In genomic region chr9:134061019-134061687, GRCh38 we compare ENCODE assay signal across 15 cellular contexts. TPM values are rescaled to one million over a fixed set of nuclear protein-coding genes. Genes with fewer than 3 reads are reported as not detected.
DNase-seq lines count a peak whose midpoint lies in the region; ATAC-seq and TF ChIP-seq lines count a peak whose summit lies in the region.
"Had no signal": no experiment of that assay in that cellular context is flagged by ENCODE, and none has a peak within 500 bp of the region (broad histone marks: within the 10 kb centered on the region; RNA-seq: fewer than 3 reads in every experiment).

No MANE protein-coding gene starts in this region.

- H3K4me3 ChIP-seq in mucosa of stomach (ENCODE audit: low read length) = no peak overlapping the region
- H3K4me3 ChIP-seq: heart right ventricle had no signal

- no peak overlapping the region for H3K27ac Mint-ChIP-seq in activated naive CD4-positive, alpha-beta T cell treated with anti-CD3 and anti-CD28 coated beads for 36 hours
- H3K27ac Mint-ChIP-seq in activated naive CD4-positive, alpha-beta T cell treated with anti-CD3 and anti-CD28 coated beads, Interleukin-2, amount 50 U/mL, for 72 hours = peak overlapping the region; percentile 14 to 69
- peak overlapping the region; percentile 75 for H3K27ac Mint-ChIP-seq in type B pancreatic cell

- peak overlapping the region; percentile 28 for H3K9ac ChIP-seq in mucosa of stomach (ENCODE audit: low read length)

- no peak for TF ChIP-seq CTCF in type B pancreatic cell (conservative IDR thresholded peaks at IDR 0.05)

- peaks cover 2% of the 10 kb centered on the region for H3K36me3 Mint-ChIP-seq in activated naive CD4-positive, alpha-beta T cell treated with anti-CD3 and anti-CD28 coated beads for 36 hours (ENCODE audit: low read depth)
- H3K36me3 Mint-ChIP-seq in activated naive CD4-positive, alpha-beta T cell treated with anti-CD3 and anti-CD28 coated beads, Interleukin-2, amount 50 U/mL, for 72 hours = no peaks in the 10 kb centered on the region
- no peaks in the 10 kb centered on the region for H3K36me3 Mint-ChIP-seq in type B pancreatic cell
- H3K36me3 Mint-ChIP-seq: CD4-positive, CD25-positive, alpha-beta regulatory T cell had no signal

- peak; percentile 7 for DNase-seq in activated naive CD4-positive, alpha-beta T cell treated with anti-CD3 and anti-CD28 coated beads for 36 hours
- DNase-seq in activated naive CD4-positive, alpha-beta T cell treated with Interleukin-2 at 50 U/mL for 16 hours = no peak
- peak in 1 of 2 donors; percentile 34 for DNase-seq in activated naive CD4-positive, alpha-beta T cell treated with anti-CD3 and anti-CD28 coated beads, Interleukin-2, amount 50 U/mL, for 72 hours (ENCODE audit: low spot score in 2 of 2)
- DNase-seq in type B pancreatic cell (ENCODE audit: extremely low spot score, unreplicated experiment) = no peak
- no peak for DNase-seq in GDM1 (lab: John Stamatoyannopoulos, UW)
- DNase-seq in nucleus accumbens (lab: John Stamatoyannopoulos, UW) = no peak
- DNase-seq: activated T-cell treated with anti-CD3 and anti-CD28 coated beads, Interleukin-2, amount 50 U/mL, for 1 hour; CD4-positive, CD25-positive, alpha-beta regulatory T cell; DMS79 treated with DMSO at 0.1 percent for 48 hours; effector CD8-positive, alpha-beta T cell; heart right ventricle had no signal

- no peak overlapping the region for H3K4me3 Mint-ChIP-seq in activated naive CD4-positive, alpha-beta T cell treated with anti-CD3 and anti-CD28 coated beads for 36 hours
- H3K4me3 Mint-ChIP-seq in type B pancreatic cell = no peak overlapping the region
- H3K4me3 Mint-ChIP-seq: mesothelial cell of epicardium had no signal

- H3K27me3 ChIP-seq in mucosa of stomach (ENCODE audit: control insufficient read depth, insufficient read depth, low read length) = no peaks in the 10 kb centered on the region
- H3K27me3 ChIP-seq: heart right ventricle had no signal

- ATAC-seq in activated naive CD4-positive, alpha-beta T cell treated with anti-CD3 and anti-CD28 coated beads, Interleukin-2, amount 50 U/mL, for 72 hours = no peak
- ATAC-seq in GM21515 (IDR thresholded peaks at IDR 0.05; ENCODE audit: unreplicated experiment) = no peak
- ATAC-seq: heart right ventricle, Panc1 had no signal

- H3K4me1 Mint-ChIP-seq in activated naive CD4-positive, alpha-beta T cell treated with anti-CD3 and anti-CD28 coated beads for 36 hours (ENCODE audit: low read depth) = peaks cover 57% of the 10 kb centered on the region
- peaks cover 38% of the 10 kb centered on the region for H3K4me1 Mint-ChIP-seq in type B pancreatic cell (ENCODE audit: unreplicated experiment)

- no peaks in the 10 kb centered on the region for H3K9me3 ChIP-seq in mucosa of stomach (ENCODE audit: control insufficient read depth, low read length)
- H3K9me3 ChIP-seq: heart right ventricle had no signal

- intact Hi-C loops in activated naive CD4-positive, alpha-beta T cell treated with anti-CD3 and anti-CD28 coated beads for 36 hours (cut with micrococcal nuclease) = loop anchor here (10.0 kb wide), 1 partner anchor 916 kb away; no protein-coding TSS in a partner anchor

- H3K36me3 ChIP-seq in mucosa of stomach (ENCODE audit: control insufficient read depth, insufficient read depth, low read length) = no peaks in the 10 kb centered on the region
- H3K36me3 ChIP-seq: heart right ventricle had no signal

- H3K4me1 ChIP-seq in mucosa of stomach (ENCODE audit: control insufficient read depth, insufficient read depth, low read length) = peaks cover 71% of the 10 kb centered on the region

- no peaks in the 10 kb centered on the region for H3K27me3 Mint-ChIP-seq in activated naive CD4-positive, alpha-beta T cell treated with anti-CD3 and anti-CD28 coated beads for 36 hours (ENCODE audit: low read depth)
- no peaks in the 10 kb centered on the region for H3K27me3 Mint-ChIP-seq in type B pancreatic cell
- H3K27me3 Mint-ChIP-seq: CD4-positive, CD25-positive, alpha-beta regulatory T cell had no signal

- CTCF ChIA-PET in activated naive CD4-positive, alpha-beta T cell treated with anti-CD3 and anti-CD28 coated beads for 36 hours (lab: Charles Lee) = no interaction called here

- no peaks in the 10 kb centered on the region for H3K9me3 Mint-ChIP-seq in activated naive CD4-positive, alpha-beta T cell treated with anti-CD3 and anti-CD28 coated beads for 36 hours
- H3K9me3 Mint-ChIP-seq in activated naive CD4-positive, alpha-beta T cell treated with anti-CD3 and anti-CD28 coated beads, Interleukin-2, amount 50 U/mL, for 72 hours = no peaks in the 10 kb centered on the region
- no peaks in the 10 kb centered on the region for H3K9me3 Mint-ChIP-seq in type B pancreatic cell
- H3K9me3 Mint-ChIP-seq: CD4-positive, CD25-positive, alpha-beta regulatory T cell; mesothelial cell of epicardium had no signal

RNA-seq across cellular contexts. Expression of gene BRD3, which starts 6.7 kb away (rescaled TPM):
- 10 to 100 TPM; 34.2 to 36.6 TPM for total RNA-seq in activated naive CD4-positive, alpha-beta T cell treated with anti-CD3 and anti-CD28 coated beads for 36 hours
- 10 to 100 TPM; 24.6 to 29.5 TPM for total RNA-seq in activated naive CD4-positive, alpha-beta T cell treated with anti-CD3 and anti-CD28 coated beads, Interleukin-2, amount 50 U/mL, for 72 hours
- total RNA-seq in type B pancreatic cell (ENCODE audit: low replicate concordance) = 59.8 and 72.4 TPM in 2 replicates

RNA-seq across cellular contexts. Expression of gene BRD3OS, which starts 35.9 kb away (rescaled TPM):
- 1 to 10 TPM; 6.3 to 6.7 TPM for total RNA-seq in activated naive CD4-positive, alpha-beta T cell treated with anti-CD3 and anti-CD28 coated beads for 36 hours
- 10 to 100 TPM in 1 of 2 donors, 1 to 10 TPM in 1; 3.7 to 19.8 TPM for total RNA-seq in activated naive CD4-positive, alpha-beta T cell treated with anti-CD3 and anti-CD28 coated beads, Interleukin-2, amount 50 U/mL, for 72 hours
- total RNA-seq in type B pancreatic cell (ENCODE audit: low replicate concordance) = 17.0 and 24.0 TPM in 2 replicates
